13 cellular contexts compared by ENCODE assay signal in the genomic region with DNA sequence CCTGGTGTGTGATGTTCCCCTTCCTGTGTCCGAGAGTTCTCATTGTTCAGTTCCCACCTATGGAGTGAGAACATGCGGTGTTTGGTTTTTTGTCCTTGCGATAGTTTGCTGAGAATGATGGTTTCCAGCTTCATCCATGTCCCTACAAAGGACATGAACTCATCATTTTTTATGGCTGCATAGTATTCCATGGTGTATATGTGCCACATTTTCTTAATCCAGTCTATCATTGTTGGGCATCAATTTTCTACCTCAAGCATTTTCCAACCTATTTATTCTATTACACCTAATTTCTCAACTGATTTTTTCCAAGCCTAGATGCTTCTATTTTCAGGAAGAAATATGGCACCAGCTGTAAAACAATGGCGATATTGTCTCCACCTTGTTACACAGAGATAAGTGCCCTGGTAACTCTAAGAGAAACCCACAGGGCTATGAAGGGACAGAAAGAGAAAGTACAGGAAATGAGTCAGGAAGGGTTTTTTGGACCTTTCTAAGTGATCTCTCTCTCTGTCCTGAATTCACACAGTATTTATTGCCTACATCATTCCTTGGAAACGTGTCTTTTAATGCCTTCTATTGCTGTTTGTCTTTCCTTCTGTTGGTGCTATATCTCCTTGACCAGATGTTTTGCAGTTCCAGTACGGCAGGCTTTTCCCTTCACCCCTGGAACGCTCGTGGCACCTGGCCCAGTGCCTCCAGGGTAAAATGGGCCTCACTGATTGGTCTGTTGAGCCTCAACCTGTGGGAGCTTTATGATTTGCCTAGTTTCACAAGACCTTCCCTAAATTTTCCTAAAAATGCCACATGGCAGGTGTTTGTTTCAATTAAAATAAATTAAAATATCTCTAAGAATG. TPM values are rescaled to one million over a fixed set of nuclear protein-coding genes. Genes with fewer than 3 reads are reported as not detected.
A peak's percentile ranks its signal among the peaks of the same experiment; 100 is the strongest.
DNase-seq lines count a peak whose midpoint lies in the region; ATAC-seq and TF ChIP-seq lines count a peak whose summit lies in the region.
"Had no signal": no experiment of that assay in that cellular context is flagged by ENCODE, and none has a peak within 500 bp of the region (broad histone marks: within the 10 kb centered on the region; RNA-seq: fewer than 3 reads in every experiment).

No MANE protein-coding gene starts in this region.

- peaks cover 1% of the 10 kb centered on the region for H3K36me3 Mint-ChIP-seq in progenitor cell of endocrine pancreas (ENCODE audit: insufficient read depth)
- H3K36me3 Mint-ChIP-seq: CD8-positive, alpha-beta T cell had no signal

- peaks cover 24% of the 10 kb centered on the region for H3K4me1 Mint-ChIP-seq in progenitor cell of endocrine pancreas (ENCODE audit: low read depth)

- H3K4me3 ChIP-seq in choroid plexus epithelial cell (ENCODE audit: low read depth, low read length) = no peak overlapping the region
- H3K4me3 ChIP-seq: SJSA1 had no signal

- H3K4me3 Mint-ChIP-seq in progenitor cell of endocrine pancreas (ENCODE audit: low read depth) = no peak overlapping the region
- H3K4me3 Mint-ChIP-seq: CD8-positive, alpha-beta T cell; nephron had no signal

- DNase-seq in NCI-H526 treated with DMSO at 0.1 percent for 48 hours (lab: John Stamatoyannopoulos, UW) (peak; percentile 71), choroid plexus epithelial cell (ENCODE audit: low read depth) (peak; percentile 40), progenitor cell of endocrine pancreas (ENCODE audit: low spot score, unreplicated experiment) (no peak)
- DNase-seq in stimulated activated CD4-positive, alpha-beta T cell treated with anti-CD3 and anti-CD28 coated beads, Interleukin-4, amount 100 ng/mL, for 1 hour = no peak
- DNase-seq: CD8-positive, alpha-beta T cell; effector memory CD4-positive, alpha-beta T cell; NCI-H187 treated with DMSO at 0.1 percent for 48 hours had no signal

- peak; percentile 44 for ATAC-seq in GM18519 (IDR thresholded peaks at IDR 0.05; ENCODE audit: low FRiP score, unreplicated experiment)
- no peak for ATAC-seq in GM18909 (IDR thresholded peaks at IDR 0.05; ENCODE audit: poor library complexity, unreplicated experiment)
- no peak for ATAC-seq in GM21360 (IDR thresholded peaks at IDR 0.05; ENCODE audit: unreplicated experiment)
- ATAC-seq: CD8-positive, alpha-beta T cell; sciatic nerve had no signal

- no peak for TF ChIP-seq CTCF in choroid plexus epithelial cell (conservative IDR thresholded peaks at IDR 0.05; ENCODE audit: low read depth, low read length)
- no peak for TF ChIP-seq CTCF in progenitor cell of endocrine pancreas (IDR thresholded peaks at IDR 0.05; ENCODE audit: unreplicated experiment)

- no peaks in the 10 kb centered on the region for H3K9me3 Mint-ChIP-seq in progenitor cell of endocrine pancreas (ENCODE audit: low read depth)
- H3K9me3 Mint-ChIP-seq: CD8-positive, alpha-beta T cell; nephron had no signal

- H3K27ac Mint-ChIP-seq in progenitor cell of endocrine pancreas = peak overlapping the region; percentile 91
- H3K27ac Mint-ChIP-seq: CD8-positive, alpha-beta T cell had no signal

- no peaks in the 10 kb centered on the region for H3K27me3 Mint-ChIP-seq in progenitor cell of endocrine pancreas

RNA-seq across cellular contexts. Expression of a gene that starts 14.6 kb away (rescaled TPM):
- 30.2 and 32.5 TPM in 2 replicates for total RNA-seq in progenitor cell of endocrine pancreas

Comparison
In these comparisons a context has a peak if more than half of its experiments do, and no peak if none do; other contexts are left out.
1. DNase-seq: peak in NCI-H526 treated with DMSO at 0.1 percent for 48 hours (single experiment) and choroid plexus epithelial cell (single experiment); none in progenitor cell of endocrine pancreas (single experiment) and stimulated activated CD4-positive, alpha-beta T cell treated with anti-CD3 and anti-CD28 coated beads, Interleukin-4, amount 100 ng/mL, for 1 hour (single experiment).